Comparison of ENCODE assay signal across 1 cellular context in the genomic region with DNA sequence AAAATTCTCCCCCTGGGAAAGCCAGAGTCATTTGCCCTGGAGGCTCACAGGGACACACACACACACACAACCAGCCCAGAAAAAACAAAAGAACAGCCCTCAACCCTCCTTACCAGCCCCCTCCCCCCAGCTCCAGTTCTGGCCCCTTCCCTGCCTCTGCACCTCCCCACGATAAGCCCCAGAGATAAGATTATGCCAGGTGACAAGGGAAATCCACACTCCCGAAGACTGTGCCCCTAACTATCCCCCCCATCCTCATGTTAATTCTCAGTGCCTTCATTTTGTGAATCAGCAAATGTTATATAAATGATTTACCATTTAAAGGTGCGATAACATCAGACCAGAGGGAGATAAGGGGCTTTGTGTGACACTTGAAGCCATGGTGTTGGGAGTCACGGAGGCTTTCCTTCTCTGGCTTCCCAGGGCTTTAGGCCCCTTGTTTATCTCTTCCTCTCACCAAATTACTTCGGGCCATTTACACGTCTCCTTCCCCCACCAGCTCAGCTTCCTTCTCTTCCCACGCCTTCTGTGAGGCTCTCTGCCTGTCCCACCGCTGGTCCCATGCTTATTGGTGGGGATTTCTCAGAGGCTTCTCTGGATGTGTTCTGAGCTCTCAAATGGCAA.
A peak's percentile ranks its signal among the peaks of the same experiment; 100 is the strongest.
TF ChIP-seq lines count a peak whose summit lies in the region.

No MANE protein-coding gene starts in this region.

TF ChIP-seq in HEK293, 187 proteins besides CTCF, POLR2A, EP300 and RAD21 (continued from another document and continues in another):
- no peak for TF ChIP-seq SETDB1 (IDR thresholded peaks at IDR 0.05; ENCODE audit: insufficient read length, low read length)
- peak; percentile 72 for TF ChIP-seq ZFHX2 (tag by site-specific recombination; conservative IDR thresholded peaks at IDR 0.05)
- TF ChIP-seq ZNF548 (tag by site-specific recombination; IDR thresholded peaks at IDR 0.05) = no peak
- TF ChIP-seq ZFP41 (tag by site-specific recombination; IDR thresholded peaks at IDR 0.05; ENCODE audit: borderline replicate concordance) = no peak
- TF ChIP-seq ZNF433 (tag by site-specific recombination; IDR thresholded peaks at IDR 0.05; ENCODE audit: low read depth) = no peak
- no peak for TF ChIP-seq ZNF114 (tag by site-specific recombination; IDR thresholded peaks at IDR 0.05)
- no peak for TF ChIP-seq PRDM1 (tag by site-specific recombination; IDR thresholded peaks at IDR 0.05)
- TF ChIP-seq PRDM6 (tag by site-specific recombination; IDR thresholded peaks at IDR 0.05) = peak; percentile 70
- no peak for TF ChIP-seq YY2 (tag by site-specific recombination; IDR thresholded peaks at IDR 0.05)
- TF ChIP-seq MZF1 (tag by site-specific recombination; IDR thresholded peaks at IDR 0.05; ENCODE audit: borderline replicate concordance) = peak; percentile 71; the same call in 1 of the 2 replicates
- no peak for TF ChIP-seq ZNF146 (tag by site-specific recombination; IDR thresholded peaks at IDR 0.05)
- no peak for TF ChIP-seq ZNF544 (tag by site-specific recombination; IDR thresholded peaks at IDR 0.05)
- TF ChIP-seq, protein P1, sequence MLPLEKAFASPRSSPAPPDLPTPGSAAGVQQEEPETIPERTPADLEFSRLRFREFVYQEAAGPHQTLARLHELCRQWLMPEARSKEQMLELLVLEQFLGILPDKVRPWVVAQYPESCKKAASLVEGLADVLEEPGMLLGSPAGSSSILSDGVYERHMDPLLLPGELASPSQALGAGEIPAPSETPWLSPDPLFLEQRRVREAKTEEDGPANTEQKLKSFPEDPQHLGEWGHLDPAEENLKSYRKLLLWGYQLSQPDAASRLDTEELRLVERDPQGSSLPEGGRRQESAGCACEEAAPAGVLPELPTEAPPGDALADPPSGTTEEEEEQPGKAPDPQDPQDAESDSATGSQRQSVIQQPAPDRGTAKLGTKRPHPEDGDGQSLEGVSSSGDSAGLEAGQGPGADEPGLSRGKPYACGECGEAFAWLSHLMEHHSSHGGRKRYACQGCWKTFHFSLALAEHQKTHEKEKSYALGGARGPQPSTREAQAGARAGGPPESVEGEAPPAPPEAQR (tag by site-specific recombination; IDR thresholded peaks at IDR 0.05) = peak; percentile 81; the same call in 1 of the 2 replicates
- TF ChIP-seq ZNF843 (tag by site-specific recombination; IDR thresholded peaks at IDR 0.05) = peak; percentile 92
- no peak for TF ChIP-seq ZNF16 (tag by site-specific recombination; IDR thresholded peaks at IDR 0.05; ENCODE audit: low read depth)
- TF ChIP-seq ZNF404 (tag by site-specific recombination; IDR thresholded peaks at IDR 0.05) = no peak
- TF ChIP-seq ZNF670 (tag by site-specific recombination; IDR thresholded peaks at IDR 0.05; ENCODE audit: low read depth) = no peak
- 0 out of 2 replicates have a peak, but pooled peaks have one; percentile 24 for TF ChIP-seq ZNF596 (tag by site-specific recombination; IDR thresholded peaks at IDR 0.05)
- no peak for TF ChIP-seq PBX3 (CRISPR knock-in tag; IDR thresholded peaks at IDR 0.05)
- TF ChIP-seq ZNF792 (tag by site-specific recombination; IDR thresholded peaks at IDR 0.05) = no peak
- TF ChIP-seq ZNF654 (tag by site-specific recombination; IDR thresholded peaks at IDR 0.05; ENCODE audit: low read depth) = no peak
- TF ChIP-seq ZNF785 (tag by site-specific recombination; IDR thresholded peaks at IDR 0.05) = no peak
- no peak for TF ChIP-seq ZNF621 (tag by site-specific recombination; IDR thresholded peaks at IDR 0.05)
- TF ChIP-seq, protein P2, sequence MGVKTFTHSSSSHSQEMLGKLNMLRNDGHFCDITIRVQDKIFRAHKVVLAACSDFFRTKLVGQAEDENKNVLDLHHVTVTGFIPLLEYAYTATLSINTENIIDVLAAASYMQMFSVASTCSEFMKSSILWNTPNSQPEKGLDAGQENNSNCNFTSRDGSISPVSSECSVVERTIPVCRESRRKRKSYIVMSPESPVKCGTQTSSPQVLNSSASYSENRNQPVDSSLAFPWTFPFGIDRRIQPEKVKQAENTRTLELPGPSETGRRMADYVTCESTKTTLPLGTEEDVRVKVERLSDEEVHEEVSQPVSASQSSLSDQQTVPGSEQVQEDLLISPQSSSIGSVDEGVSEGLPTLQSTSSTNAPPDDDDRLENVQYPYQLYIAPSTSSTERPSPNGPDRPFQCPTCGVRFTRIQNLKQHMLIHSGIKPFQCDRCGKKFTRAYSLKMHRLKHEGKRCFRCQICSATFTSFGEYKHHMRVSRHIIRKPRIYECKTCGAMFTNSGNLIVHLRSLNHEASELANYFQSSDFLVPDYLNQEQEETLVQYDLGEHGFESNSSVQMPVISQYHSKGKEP (tag by site-specific recombination; IDR thresholded peaks at IDR 0.05) = no peak
- TF ChIP-seq ZNF138 (tag by site-specific recombination; IDR thresholded peaks at IDR 0.05; ENCODE audit: borderline replicate concordance) = no peak
- TF ChIP-seq ZNF571 (tag by site-specific recombination; IDR thresholded peaks at IDR 0.05) = no peak
- TF ChIP-seq ZNF529 (tag by site-specific recombination; IDR thresholded peaks at IDR 0.05; ENCODE audit: insufficient replicate concordance) = no peak
- no peak for TF ChIP-seq SCRT2 (tag by site-specific recombination; IDR thresholded peaks at IDR 0.05)
- TF ChIP-seq ZBTB48 (tag by site-specific recombination; IDR thresholded peaks at IDR 0.05) = peak; percentile 94
- no peak for TF ChIP-seq ZNF701 (tag by site-specific recombination; IDR thresholded peaks at IDR 0.05)
- TF ChIP-seq, protein P3, sequence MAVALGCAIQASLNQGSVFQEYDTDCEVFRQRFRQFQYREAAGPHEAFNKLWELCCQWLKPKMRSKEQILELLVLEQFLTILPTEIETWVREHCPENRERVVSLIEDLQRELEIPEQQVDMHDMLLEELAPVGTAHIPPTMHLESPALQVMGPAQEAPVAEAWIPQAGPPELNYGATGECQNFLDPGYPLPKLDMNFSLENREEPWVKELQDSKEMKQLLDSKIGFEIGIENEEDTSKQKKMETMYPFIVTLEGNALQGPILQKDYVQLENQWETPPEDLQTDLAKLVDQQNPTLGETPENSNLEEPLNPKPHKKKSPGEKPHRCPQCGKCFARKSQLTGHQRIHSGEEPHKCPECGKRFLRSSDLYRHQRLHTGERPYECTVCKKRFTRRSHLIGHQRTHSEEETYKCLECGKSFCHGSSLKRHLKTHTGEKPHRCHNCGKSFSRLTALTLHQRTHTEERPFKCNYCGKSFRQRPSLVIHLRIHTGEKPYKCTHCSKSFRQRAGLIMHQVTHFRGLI (tag by site-specific recombination; IDR thresholded peaks at IDR 0.05) = peak; percentile 54; the same call in 1 of the 2 replicates
- TF ChIP-seq ZNF140 (tag by site-specific recombination; IDR thresholded peaks at IDR 0.05) = no peak
- no peak for TF ChIP-seq OVOL3 (tag by site-specific recombination; IDR thresholded peaks at IDR 0.05)
- TF ChIP-seq HOXD13 (CRISPR knock-in tag; IDR thresholded peaks at IDR 0.05; ENCODE audit: borderline replicate concordance) = no peak
- peak; percentile 89 for TF ChIP-seq ZBTB8A (tag by site-specific recombination; IDR thresholded peaks at IDR 0.05)
- no peak for TF ChIP-seq ZNF121 (tag by site-specific recombination; IDR thresholded peaks at IDR 0.05)
- no peak for TF ChIP-seq ZNF157 (tag by site-specific recombination; IDR thresholded peaks at IDR 0.05)
- TF ChIP-seq ZNF211 (tag by site-specific recombination; IDR thresholded peaks at IDR 0.05; ENCODE audit: low read depth) = no peak
- no peak for TF ChIP-seq ZNF112 (tag by site-specific recombination; IDR thresholded peaks at IDR 0.05)
- TF ChIP-seq ZNF514 (tag by site-specific recombination; IDR thresholded peaks at IDR 0.05) = no peak
- TF ChIP-seq ZNF513 (tag by site-specific recombination; IDR thresholded peaks at IDR 0.05) = peak; percentile 15; the same call in 1 of the 2 replicates
- no peak for TF ChIP-seq ZNF175 (tag by site-specific recombination; IDR thresholded peaks at IDR 0.05)
- TF ChIP-seq, protein P4, sequence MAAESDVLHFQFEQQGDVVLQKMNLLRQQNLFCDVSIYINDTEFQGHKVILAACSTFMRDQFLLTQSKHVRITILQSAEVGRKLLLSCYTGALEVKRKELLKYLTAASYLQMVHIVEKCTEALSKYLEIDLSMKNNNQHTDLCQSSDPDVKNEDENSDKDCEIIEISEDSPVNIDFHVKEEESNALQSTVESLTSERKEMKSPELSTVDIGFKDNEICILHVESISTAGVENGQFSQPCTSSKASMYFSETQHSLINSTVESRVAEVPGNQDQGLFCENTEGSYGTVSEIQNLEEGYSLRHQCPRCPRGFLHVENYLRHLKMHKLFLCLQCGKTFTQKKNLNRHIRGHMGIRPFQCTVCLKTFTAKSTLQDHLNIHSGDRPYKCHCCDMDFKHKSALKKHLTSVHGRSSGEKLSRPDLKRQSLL (tag by site-specific recombination; IDR thresholded peaks at IDR 0.05) = no peak
- TF ChIP-seq, protein P5, sequence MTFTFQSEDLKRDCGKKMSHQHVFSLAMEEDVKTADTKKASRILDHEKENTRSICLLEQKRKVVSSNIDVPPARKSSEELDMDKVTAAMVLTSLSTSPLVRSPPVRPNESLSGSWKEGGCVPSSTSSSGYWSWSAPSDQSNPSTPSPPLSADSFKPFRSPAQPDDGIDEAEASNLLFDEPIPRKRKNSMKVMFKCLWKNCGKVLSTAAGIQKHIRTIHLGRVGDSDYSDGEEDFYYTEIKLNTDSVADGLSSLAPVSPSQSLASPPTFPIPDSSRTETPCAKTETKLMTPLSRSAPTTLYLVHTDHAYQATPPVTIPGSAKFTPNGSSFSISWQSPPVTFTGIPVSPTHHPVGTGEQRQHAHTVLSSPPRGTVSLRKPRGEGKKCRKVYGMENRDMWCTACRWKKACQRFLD (tag by site-specific recombination; IDR thresholded peaks at IDR 0.05) = no peak
- TF ChIP-seq ZNF623 (tag by site-specific recombination; IDR thresholded peaks at IDR 0.05) = no peak
- peak; percentile 81 for TF ChIP-seq PATZ1 (tag by site-specific recombination; IDR thresholded peaks at IDR 0.05)
- TF ChIP-seq ZNF510 (tag by site-specific recombination; IDR thresholded peaks at IDR 0.05; ENCODE audit: insufficient replicate concordance) = no peak
- no peak for TF ChIP-seq ZNF768 (tag by site-specific recombination; IDR thresholded peaks at IDR 0.05)
- no peak for TF ChIP-seq ZNF350 (tag by site-specific recombination; IDR thresholded peaks at IDR 0.05)
- no peak for TF ChIP-seq ZBTB26 (tag by site-specific recombination; optimal IDR thresholded peaks at IDR 0.05)
- peak; percentile 69 for TF ChIP-seq ZBTB20 (tag by site-specific recombination; IDR thresholded peaks at IDR 0.05)
- peak; percentile 15; the same call in 1 of the 2 replicates for TF ChIP-seq REPIN1 (tag by site-specific recombination; IDR thresholded peaks at IDR 0.05; ENCODE audit: low read depth)
- TF ChIP-seq ZNF248 (tag by site-specific recombination; IDR thresholded peaks at IDR 0.05) = no peak
- TF ChIP-seq ZNF555 (tag by site-specific recombination; conservative IDR thresholded peaks at IDR 0.05) = no peak
- no peak for TF ChIP-seq ZBTB21 (tag by site-specific recombination; IDR thresholded peaks at IDR 0.05)
